In the genomic region with DNA sequence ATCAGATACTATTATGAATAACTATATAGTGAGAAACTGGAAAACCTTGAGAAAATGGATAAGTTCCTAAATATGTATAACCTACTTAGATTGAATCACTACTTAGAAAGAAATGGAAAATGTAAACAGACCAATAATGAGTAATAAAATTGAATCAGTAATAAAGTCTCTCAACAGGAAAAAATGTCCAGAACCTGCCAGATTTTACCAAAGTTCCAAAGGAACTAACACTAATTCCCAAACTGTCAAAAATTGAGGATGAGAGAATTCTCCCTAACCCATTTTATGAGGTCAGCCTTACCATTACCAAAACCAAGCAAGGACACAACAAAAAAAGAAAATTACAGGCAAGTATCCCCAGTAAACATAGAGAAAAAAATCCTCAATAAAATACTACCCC, we compare ENCODE assay signal across 21 cellular contexts.
"Had no signal": no experiment of that assay in that cellular context is flagged by ENCODE, and none has a peak within 500 bp of the region (broad histone marks: within the 10 kb centered on the region; RNA-seq: fewer than 3 reads in every experiment).

No MANE protein-coding gene starts in this region.

- H3K4me1 ChIP-seq: gastroesophageal sphincter, spleen, tibial artery, upper lobe of left lung, uterus had no signal

- H3K9me3 ChIP-seq: neutrophil, uterus had no signal

- H3K36me3 ChIP-seq: gastroesophageal sphincter, neutrophil, spleen, tibial artery, upper lobe of left lung, uterus had no signal

- H3K27me3 ChIP-seq: dorsolateral prefrontal cortex, gastroesophageal sphincter, neutrophil, spleen, tibial artery, upper lobe of left lung, uterus had no signal

- ATAC-seq: gastroesophageal sphincter; left lobe of liver; mucosa of descending colon; naive thymus-derived CD8-positive, alpha-beta T cell; sciatic nerve; stimulated activated memory B cell treated with anti-CD40 and anti-IgM and Interleukin-4, amounts not matched to agents 10 μg/mL and 1 μg/mL and 100 μg/mL, for 72 hours had no signal

- H3K27ac ChIP-seq: dorsolateral prefrontal cortex, gastroesophageal sphincter, neutrophil, spleen, tibial artery, upper lobe of left lung, uterus had no signal

- H3K4me3 ChIP-seq: dorsolateral prefrontal cortex, gastroesophageal sphincter, mucosa of descending colon, spleen, tibial artery, upper lobe of left lung, uterus had no signal

- DNase-seq: dorsolateral prefrontal cortex; effector CD8-positive, alpha-beta T cell; foreskin fibroblast; glutamatergic neuron; islet precursor cell; mammary epithelial cell; mucosa of descending colon; naive thymus-derived CD8-positive, alpha-beta T cell; posterior cingulate gyrus; spleen; stimulated activated CD4-positive, alpha-beta T cell treated with anti-CD3 and anti-CD28 coated beads, Interleukin-15, amount 100 ng/mL, for 24 hours; stimulated activated CD4-positive, alpha-beta T cell treated with anti-CD3 and anti-CD28 coated beads, Interleukin-1b, Interleukin-23, amount 100 ng/mL, for 48 hours; stimulated activated CD4-positive, alpha-beta T cell treated with anti-CD3 and anti-CD28 coated beads, Interleukin-4, amount 100 ng/mL, for 24 hours; tibial artery; upper lobe of left lung; uterus had no signal
